In the genomic region with DNA sequence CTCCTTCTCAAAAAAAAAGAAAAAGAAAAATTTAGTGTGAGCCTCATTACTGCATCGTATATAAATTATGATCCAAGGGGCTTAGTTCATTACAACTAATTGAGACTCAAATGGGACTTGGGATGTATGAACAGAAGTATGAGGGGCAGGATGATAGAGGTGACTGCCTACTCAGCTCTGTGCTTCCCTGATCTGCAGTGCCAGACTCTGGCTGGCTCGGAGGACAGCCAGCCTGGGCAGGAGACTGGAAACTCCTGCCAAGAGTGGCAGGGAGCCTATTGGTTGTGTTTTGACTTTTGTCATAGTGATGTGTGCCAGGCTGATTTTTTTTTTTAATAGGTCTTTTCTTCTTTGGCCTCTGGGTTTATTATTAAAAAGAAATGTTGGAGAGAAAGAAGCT, we compare ENCODE assay signal across 16 cellular contexts.
DNase-seq lines count a peak whose midpoint lies in the region; ATAC-seq lines count a peak whose summit lies in the region.
"Had no signal": no experiment of that assay in that cellular context is flagged by ENCODE, and none has a peak within 500 bp of the region (broad histone marks: within the 10 kb centered on the region; RNA-seq: fewer than 3 reads in every experiment).

No MANE protein-coding gene starts in this region.

- intact Hi-C loops in Right ventricle myocardium superior (cut with DNase I) (no loop called here), cardiac septum (cut with DNase I) (no loop called here), aorta (cut with DNase I) (loop anchor here in 1 of 2 donors (5.0 to 10.0 kb wide), 2 partner anchors 88 to 315 kb away; no protein-coding TSS in a partner anchor)

- H3K36me3 ChIP-seq in aorta (ENCODE audit: control insufficient read depth in 1 of 2, insufficient read depth in 2 of 2, low read length in 1 of 2): peaks cover 0 to 2% of the 10 kb centered on the region in 2 donors

- no peak overlapping the region for H3K4me3 ChIP-seq in aorta (ENCODE audit: low read length in 2 of 2)

- peak; percentile 60 for DNase-seq in Right ventricle myocardium superior
- no peak for DNase-seq in cardiac septum (ENCODE audit: low spot score)
- DNase-seq in cerebellum (ENCODE audit: low spot score): peak; percentile 92
- DNase-seq in middle frontal gyrus (ENCODE audit: extremely low spot score, low spot score): peak; percentile 50
- peak in 1 of 2 donors; percentile 68 for DNase-seq in aorta
- no peak for DNase-seq in COLO668 (lab: John Stamatoyannopoulos, UW; ENCODE audit: unreplicated experiment)
- DNase-seq: ACHN; activated effector memory CD4-positive, alpha-beta T cell treated with Interleukin-2 at 50 U/mL for 16 hours; NCI-H2029; NCI-H82; SIG-M5; small intestine had no signal

- WGBS in aorta, 2 donors: 42 to 46% methylated on average over 2 of the region's 2 CpGs

- H3K9me3 ChIP-seq in aorta (ENCODE audit: control insufficient read depth, low read length): no peaks in the 10 kb centered on the region

- H3K27ac ChIP-seq in aorta (ENCODE audit: low read depth in 1 of 2, low read length in 2 of 2): no peak overlapping the region
- H3K27ac ChIP-seq: HL-60, KMS-11 had no signal

- no peaks in the 10 kb centered on the region for H3K27me3 ChIP-seq in aorta (ENCODE audit: control insufficient read depth in 1 of 2, insufficient read depth in 2 of 2, low read length in 1 of 2)

- H3K4me1 ChIP-seq in aorta (ENCODE audit: control insufficient read depth in 1 of 2, insufficient read depth in 2 of 2, low read length in 2 of 2): peaks cover 0 to 3% of the 10 kb centered on the region in 2 donors

- peak; percentile 94 for ATAC-seq in Right ventricle myocardium superior (ENCODE audit: poor library complexity)
- peak; percentile 85 for ATAC-seq in aorta (ENCODE audit: low FRiP score)
- no peak for ATAC-seq in GM19395 (IDR thresholded peaks at IDR 0.05; ENCODE audit: unreplicated experiment)
- no peak for ATAC-seq in HG03432 (IDR thresholded peaks at IDR 0.05; ENCODE audit: unreplicated experiment)

Comparison
In these comparisons a context has a peak if more than half of its experiments do, and no peak if none do; other contexts are left out.
1. DNase-seq: peak in Right ventricle myocardium superior (single experiment), cerebellum (single experiment) and middle frontal gyrus (single experiment); none in cardiac septum (single experiment) and COLO668 (single experiment).
2. ATAC-seq: peak in Right ventricle myocardium superior (single experiment) and aorta (single experiment); none in GM19395 (single experiment) and HG03432 (single experiment).